In the genomic region with DNA sequence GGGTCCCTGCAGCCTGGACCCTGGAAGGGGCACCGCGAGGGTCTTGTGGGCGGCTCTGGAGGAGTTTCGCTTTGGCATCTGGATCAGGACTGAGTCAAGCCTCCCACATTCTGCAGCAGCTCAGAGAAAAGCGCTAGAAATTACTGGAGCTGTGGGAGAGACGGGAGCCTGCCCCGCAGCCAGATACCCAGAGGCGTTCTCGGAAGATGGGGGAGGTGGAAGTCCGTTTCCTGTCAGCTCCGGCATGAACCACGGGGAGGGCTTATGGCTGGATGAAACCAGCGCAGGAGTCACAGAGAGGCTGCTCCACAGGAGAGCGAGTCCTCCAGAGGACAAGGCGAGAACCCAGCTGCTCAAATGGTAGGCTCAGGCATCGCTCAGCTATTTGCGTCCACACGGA, we compare ENCODE assay signal across 1 cellular context.
TF ChIP-seq lines count a peak whose summit lies in the region.

No MANE protein-coding gene starts in this region.

TF ChIP-seq in H1, 55 proteins besides CTCF, POLR2A, EP300 and RAD21 (continued from another document):
- TF ChIP-seq, protein P1, sequence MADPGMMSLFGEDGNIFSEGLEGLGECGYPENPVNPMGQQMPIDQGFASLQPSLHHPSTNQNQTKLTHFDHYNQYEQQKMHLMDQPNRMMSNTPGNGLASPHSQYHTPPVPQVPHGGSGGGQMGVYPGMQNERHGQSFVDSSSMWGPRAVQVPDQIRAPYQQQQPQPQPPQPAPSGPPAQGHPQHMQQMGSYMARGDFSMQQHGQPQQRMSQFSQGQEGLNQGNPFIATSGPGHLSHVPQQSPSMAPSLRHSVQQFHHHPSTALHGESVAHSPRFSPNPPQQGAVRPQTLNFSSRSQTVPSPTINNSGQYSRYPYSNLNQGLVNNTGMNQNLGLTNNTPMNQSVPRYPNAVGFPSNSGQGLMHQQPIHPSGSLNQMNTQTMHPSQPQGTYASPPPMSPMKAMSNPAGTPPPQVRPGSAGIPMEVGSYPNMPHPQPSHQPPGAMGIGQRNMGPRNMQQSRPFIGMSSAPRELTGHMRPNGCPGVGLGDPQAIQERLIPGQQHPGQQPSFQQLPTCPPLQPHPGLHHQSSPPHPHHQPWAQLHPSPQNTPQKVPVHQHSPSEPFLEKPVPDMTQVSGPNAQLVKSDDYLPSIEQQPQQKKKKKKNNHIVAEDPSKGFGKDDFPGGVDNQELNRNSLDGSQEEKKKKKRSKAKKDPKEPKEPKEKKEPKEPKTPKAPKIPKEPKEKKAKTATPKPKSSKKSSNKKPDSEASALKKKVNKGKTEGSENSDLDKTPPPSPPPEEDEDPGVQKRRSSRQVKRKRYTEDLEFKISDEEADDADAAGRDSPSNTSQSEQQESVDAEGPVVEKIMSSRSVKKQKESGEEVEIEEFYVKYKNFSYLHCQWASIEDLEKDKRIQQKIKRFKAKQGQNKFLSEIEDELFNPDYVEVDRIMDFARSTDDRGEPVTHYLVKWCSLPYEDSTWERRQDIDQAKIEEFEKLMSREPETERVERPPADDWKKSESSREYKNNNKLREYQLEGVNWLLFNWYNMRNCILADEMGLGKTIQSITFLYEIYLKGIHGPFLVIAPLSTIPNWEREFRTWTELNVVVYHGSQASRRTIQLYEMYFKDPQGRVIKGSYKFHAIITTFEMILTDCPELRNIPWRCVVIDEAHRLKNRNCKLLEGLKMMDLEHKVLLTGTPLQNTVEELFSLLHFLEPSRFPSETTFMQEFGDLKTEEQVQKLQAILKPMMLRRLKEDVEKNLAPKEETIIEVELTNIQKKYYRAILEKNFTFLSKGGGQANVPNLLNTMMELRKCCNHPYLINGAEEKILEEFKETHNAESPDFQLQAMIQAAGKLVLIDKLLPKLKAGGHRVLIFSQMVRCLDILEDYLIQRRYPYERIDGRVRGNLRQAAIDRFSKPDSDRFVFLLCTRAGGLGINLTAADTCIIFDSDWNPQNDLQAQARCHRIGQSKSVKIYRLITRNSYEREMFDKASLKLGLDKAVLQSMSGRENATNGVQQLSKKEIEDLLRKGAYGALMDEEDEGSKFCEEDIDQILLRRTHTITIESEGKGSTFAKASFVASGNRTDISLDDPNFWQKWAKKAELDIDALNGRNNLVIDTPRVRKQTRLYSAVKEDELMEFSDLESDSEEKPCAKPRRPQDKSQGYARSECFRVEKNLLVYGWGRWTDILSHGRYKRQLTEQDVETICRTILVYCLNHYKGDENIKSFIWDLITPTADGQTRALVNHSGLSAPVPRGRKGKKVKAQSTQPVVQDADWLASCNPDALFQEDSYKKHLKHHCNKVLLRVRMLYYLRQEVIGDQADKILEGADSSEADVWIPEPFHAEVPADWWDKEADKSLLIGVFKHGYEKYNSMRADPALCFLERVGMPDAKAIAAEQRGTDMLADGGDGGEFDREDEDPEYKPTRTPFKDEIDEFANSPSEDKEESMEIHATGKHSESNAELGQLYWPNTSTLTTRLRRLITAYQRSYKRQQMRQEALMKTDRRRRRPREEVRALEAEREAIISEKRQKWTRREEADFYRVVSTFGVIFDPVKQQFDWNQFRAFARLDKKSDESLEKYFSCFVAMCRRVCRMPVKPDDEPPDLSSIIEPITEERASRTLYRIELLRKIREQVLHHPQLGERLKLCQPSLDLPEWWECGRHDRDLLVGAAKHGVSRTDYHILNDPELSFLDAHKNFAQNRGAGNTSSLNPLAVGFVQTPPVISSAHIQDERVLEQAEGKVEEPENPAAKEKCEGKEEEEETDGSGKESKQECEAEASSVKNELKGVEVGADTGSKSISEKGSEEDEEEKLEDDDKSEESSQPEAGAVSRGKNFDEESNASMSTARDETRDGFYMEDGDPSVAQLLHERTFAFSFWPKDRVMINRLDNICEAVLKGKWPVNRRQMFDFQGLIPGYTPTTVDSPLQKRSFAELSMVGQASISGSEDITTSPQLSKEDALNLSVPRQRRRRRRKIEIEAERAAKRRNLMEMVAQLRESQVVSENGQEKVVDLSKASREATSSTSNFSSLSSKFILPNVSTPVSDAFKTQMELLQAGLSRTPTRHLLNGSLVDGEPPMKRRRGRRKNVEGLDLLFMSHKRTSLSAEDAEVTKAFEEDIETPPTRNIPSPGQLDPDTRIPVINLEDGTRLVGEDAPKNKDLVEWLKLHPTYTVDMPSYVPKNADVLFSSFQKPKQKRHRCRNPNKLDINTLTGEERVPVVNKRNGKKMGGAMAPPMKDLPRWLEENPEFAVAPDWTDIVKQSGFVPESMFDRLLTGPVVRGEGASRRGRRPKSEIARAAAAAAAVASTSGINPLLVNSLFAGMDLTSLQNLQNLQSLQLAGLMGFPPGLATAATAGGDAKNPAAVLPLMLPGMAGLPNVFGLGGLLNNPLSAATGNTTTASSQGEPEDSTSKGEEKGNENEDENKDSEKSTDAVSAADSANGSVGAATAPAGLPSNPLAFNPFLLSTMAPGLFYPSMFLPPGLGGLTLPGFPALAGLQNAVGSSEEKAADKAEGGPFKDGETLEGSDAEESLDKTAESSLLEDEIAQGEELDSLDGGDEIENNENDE (IDR thresholded peaks at IDR 0.05; ENCODE audit: insufficient replicate concordance, low read length): no peak
- TF ChIP-seq HDAC6 (IDR thresholded peaks at IDR 0.05; ENCODE audit: low read depth, low read length) (no peak), SP1 (IDR thresholded peaks at IDR 0.05; ENCODE audit: low read depth, low read length) (no peak), BRCA1 (IDR thresholded peaks at IDR 0.05; ENCODE audit: low read depth, low read length) (no peak)
